In the genomic region with DNA sequence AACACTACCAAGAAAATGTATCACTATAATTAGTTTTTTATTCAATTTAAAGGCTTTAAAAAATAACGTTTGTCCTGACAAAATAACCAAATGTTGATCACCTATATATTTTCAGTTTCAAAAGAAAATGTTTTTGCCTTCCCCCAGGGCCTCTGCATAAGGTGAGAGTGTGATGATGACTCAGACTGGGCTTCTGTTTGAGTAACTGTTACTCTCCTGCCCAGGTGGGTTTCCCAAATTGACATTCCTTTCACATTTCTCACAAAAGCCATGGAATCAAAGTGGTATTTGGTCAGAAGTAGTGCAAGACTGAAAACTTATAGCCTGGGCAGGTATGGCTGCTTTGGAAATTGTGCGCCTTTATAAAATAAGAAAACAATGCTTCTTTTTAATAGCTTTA, we compare ENCODE assay signal across 1 cellular context.
TF ChIP-seq lines count a peak whose summit lies in the region.

No MANE protein-coding gene starts in this region.

TF ChIP-seq in endothelial cell of umbilical vein, 7 proteins besides CTCF, POLR2A, EP300 and RAD21:
- TF ChIP-seq GATA2 (IDR thresholded peaks at IDR 0.05; ENCODE audit: insufficient read depth, insufficient read length, low read depth, low read length), result no peak
- TF ChIP-seq EZH2 (IDR thresholded peaks at IDR 0.05; ENCODE audit: borderline replicate concordance, low read depth, low read length, severe bottlenecking), result no peak
- TF ChIP-seq MAX (IDR thresholded peaks at IDR 0.05; ENCODE audit: insufficient read depth, insufficient read length), result no peak
- no peak for TF ChIP-seq MYC (IDR thresholded peaks at IDR 0.05; ENCODE audit: low read depth, low read length)
- no peak for TF ChIP-seq JUN (IDR thresholded peaks at IDR 0.05; ENCODE audit: borderline replicate concordance, insufficient read depth, insufficient read length, low read depth)
- no peak for TF ChIP-seq POLR2AphosphoS5 (IDR thresholded peaks at IDR 0.05; ENCODE audit: insufficient read depth, low read depth, low read length)
- TF ChIP-seq FOS (IDR thresholded peaks at IDR 0.05; ENCODE audit: borderline replicate concordance, insufficient read depth, low read length), result no peak
